Comparison of ENCODE assay signal across 10 cellular contexts in genomic region chr6:118280210-118280609, GRCh38.
A peak's percentile ranks its signal among the peaks of the same experiment; 100 is the strongest.
DNase-seq lines count a peak whose midpoint lies in the region; ATAC-seq and TF ChIP-seq lines count a peak whose summit lies in the region.
"Had no signal": no experiment of that assay in that cellular context is flagged by ENCODE, and none has a peak within 500 bp of the region (broad histone marks: within the 10 kb centered on the region; RNA-seq: fewer than 3 reads in every experiment).

No MANE protein-coding gene starts in this region.

- no peak overlapping the region for H3K27ac ChIP-seq in neural progenitor cell
- no peak overlapping the region for H3K27ac ChIP-seq in effector memory CD4-positive, alpha-beta T cell (ENCODE audit: insufficient read depth, low read length, poor library complexity, severe bottlenecking)
- H3K27ac ChIP-seq: right atrium auricular region had no signal

- no peaks in the 10 kb centered on the region for H3K36me3 ChIP-seq in neural progenitor cell
- H3K36me3 ChIP-seq in effector memory CD4-positive, alpha-beta T cell (ENCODE audit: control insufficient read depth, insufficient read depth, low read length), result no peaks in the 10 kb centered on the region
- H3K36me3 ChIP-seq: right atrium auricular region had no signal

- no peak for TF ChIP-seq CTCF in neural progenitor cell (IDR thresholded peaks at IDR 0.05)

- no peak overlapping the region for H2AFZ ChIP-seq in neural progenitor cell (replicated peaks)

- H3K9me3 Mint-ChIP-seq in neural progenitor cell, result no peaks in the 10 kb centered on the region

- no peaks in the 10 kb centered on the region for H3K27me3 Mint-ChIP-seq in neural progenitor cell (ENCODE audit: insufficient read depth, low read depth)

- H3K27me3 ChIP-seq in neural progenitor cell, result no peaks in the 10 kb centered on the region
- H3K27me3 ChIP-seq in effector memory CD4-positive, alpha-beta T cell (replicated peaks; ENCODE audit: control insufficient read depth, insufficient read depth, low read length, poor library complexity, severe bottlenecking), result no peaks in the 10 kb centered on the region
- H3K27me3 ChIP-seq: right atrium auricular region had no signal

- H3K79me2 ChIP-seq in neural progenitor cell (ENCODE audit: low read depth), result no peaks in the 10 kb centered on the region

- H3K4me3 Mint-ChIP-seq in neural progenitor cell, result no peak overlapping the region

- DNase-seq in kidney glomerular epithelial cell (lab: John Stamatoyannopoulos, UW) (peak; percentile 29), C1 segment of cervical spinal cord (lab: John Stamatoyannopoulos, UW) (no peak), neural progenitor cell (ENCODE audit: low spot score) (no peak)
- DNase-seq in stimulated activated naive CD4-positive, alpha-beta T cell (lab: John Stamatoyannopoulos, UW), result no peak
- DNase-seq in effector memory CD4-positive, alpha-beta T cell, result no peak
- DNase-seq: NCI-H187 treated with DMSO at 0.1 percent for 48 hours had no signal

- no peaks in the 10 kb centered on the region for H3F3A ChIP-seq in neural progenitor cell (ENCODE audit: low read depth)

- peaks cover 38% of the 10 kb centered on the region for H3K36me3 Mint-ChIP-seq in neural progenitor cell

- no peaks in the 10 kb centered on the region for H3K9me3 ChIP-seq in neural progenitor cell (ENCODE audit: low read depth)
- no peaks in the 10 kb centered on the region for H3K9me3 ChIP-seq in effector memory CD4-positive, alpha-beta T cell (ENCODE audit: control insufficient read depth, low read length)
- H3K9me3 ChIP-seq: right atrium auricular region had no signal

- no peak overlapping the region for H3K9ac ChIP-seq in neural progenitor cell

- no peak overlapping the region for H3K4me2 ChIP-seq in neural progenitor cell

- H4K20me1 ChIP-seq in neural progenitor cell (ENCODE audit: low read depth), result no peaks in the 10 kb centered on the region

- no peak overlapping the region for H3K4me3 ChIP-seq in neural progenitor cell
- no peak overlapping the region for H3K4me3 ChIP-seq in effector memory CD4-positive, alpha-beta T cell (ENCODE audit: insufficient read depth, low read depth, low read length, poor library complexity, severe bottlenecking)
- H3K4me3 ChIP-seq: right atrium auricular region had no signal

- H3K27ac Mint-ChIP-seq in neural progenitor cell, result no peak overlapping the region

- H3K4me1 ChIP-seq in neural progenitor cell, result peaks cover 3% of the 10 kb centered on the region
- no peaks in the 10 kb centered on the region for H3K4me1 ChIP-seq in effector memory CD4-positive, alpha-beta T cell (ENCODE audit: control insufficient read depth, insufficient read depth, low read length, poor library complexity, severe bottlenecking)
- H3K4me1 ChIP-seq: right atrium auricular region had no signal

- peaks cover 16% of the 10 kb centered on the region for H3K4me1 Mint-ChIP-seq in neural progenitor cell

- ATAC-seq in GM18870 (IDR thresholded peaks at IDR 0.05; ENCODE audit: unreplicated experiment) (peak; percentile 100), GM21529 (IDR thresholded peaks at IDR 0.05; ENCODE audit: unreplicated experiment) (peak; percentile 99), HG03139 (IDR thresholded peaks at IDR 0.05; ENCODE audit: unreplicated experiment) (peak; percentile 97)
